In genomic region chr7:70654146-70654545, GRCh38 we compare ENCODE assay signal across 11 cellular contexts.
"Had no signal": no experiment of that assay in that cellular context is flagged by ENCODE, and none has a peak within 500 bp of the region (broad histone marks: within the 10 kb centered on the region; RNA-seq: fewer than 3 reads in every experiment).

No MANE protein-coding gene starts in this region.

- H3K9me3 Mint-ChIP-seq: GM23338, H9 had no signal

- H3K9me3 ChIP-seq: HAP-1 had no signal

- H3K4me2 ChIP-seq: GM23338 had no signal

- H3K4me3 ChIP-seq: GM23248, GM23338, HAP-1 had no signal

- H2AFZ ChIP-seq: GM23248, GM23338 had no signal

- H3K27ac ChIP-seq: GM23248 had no signal

- FAIRE-seq: H1, H54 had no signal

- H3K9ac ChIP-seq: GM23248 had no signal

- H3K36me3 ChIP-seq: HAP-1 had no signal

- DNase-seq: GM23248, GOT3, H7, H9, HCEC 1CT, HFFc6 had no signal

- ATAC-seq: HCT116 had no signal

- H3K27ac Mint-ChIP-seq: GM23338, HFFc6 had no signal

- H3K4me3 Mint-ChIP-seq: GM23338, H9, HFFc6 had no signal
